ENCODE assay signal across 1 cellular context in the genomic region with DNA sequence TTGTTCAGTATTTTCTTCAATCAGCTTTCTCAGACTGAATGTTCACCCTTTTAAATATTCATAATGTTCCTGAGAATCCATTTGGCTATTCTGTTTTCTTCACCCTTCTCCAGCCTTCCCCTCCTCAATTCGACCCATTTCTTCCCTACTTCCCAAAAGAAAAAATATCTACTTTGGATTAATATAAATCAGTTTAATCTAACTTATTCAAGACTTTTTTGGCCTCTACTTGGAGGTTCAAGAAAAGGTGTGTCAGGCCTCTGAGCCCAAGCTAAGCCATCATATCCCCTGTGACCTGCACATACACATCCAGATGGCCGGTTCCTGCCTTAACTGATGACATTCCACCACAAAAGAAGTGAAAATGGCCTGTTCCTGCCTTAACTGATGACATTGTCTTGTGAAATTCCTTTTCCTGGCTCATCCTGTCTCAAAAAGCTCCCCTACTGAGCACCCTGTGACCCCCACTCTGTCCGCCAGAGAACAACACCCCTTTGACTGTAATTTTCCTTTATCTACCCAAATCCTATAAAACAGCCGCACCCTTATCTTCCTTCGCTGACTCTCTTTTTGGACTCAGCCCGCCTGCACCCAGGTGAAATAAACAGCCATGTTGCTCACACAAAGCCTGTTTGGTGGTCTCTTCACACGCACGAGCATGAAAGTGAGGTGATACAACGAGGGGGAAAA.
TF ChIP-seq lines count a peak whose summit lies in the region.
"Not testable (repeated sequence)": the region's sequence is repeated elsewhere in the genome, so short reads cannot be mapped to it uniquely, and the experiment has no call there.

No MANE protein-coding gene starts in this region.

TF ChIP-seq in K562, 482 proteins besides CTCF, POLR2A, EP300 and RAD21:
- TF ChIP-seq CXXC5 (CRISPR knock-in tag; IDR thresholded peaks at IDR 0.05): 0 out of 2 replicates have a peak, but pooled peaks have one; percentile 32
- peak; percentile 57 for TF ChIP-seq CBFA2T3 (IDR thresholded peaks at IDR 0.05)
- TF ChIP-seq SMARCA4 (IDR thresholded peaks at IDR 0.05): peak; percentile 66; the same call in 1 of the 2 replicates
- TF ChIP-seq ARID1B (IDR thresholded peaks at IDR 0.05): peak; percentile 74
- 0 out of 4 replicates have a peak, but pooled peaks of 1 of the 2 experiments have one; percentile 6 for TF ChIP-seq KDM1A (IDR thresholded peaks at IDR 0.05)
- TF ChIP-seq SMAD4 (CRISPR knock-in tag; conservative IDR thresholded peaks at IDR 0.05): 0 out of 2 replicates have a peak, but pooled peaks have one; percentile 21
- 0 out of 2 replicates have a peak, but pooled peaks have one; percentile 12 for TF ChIP-seq TOE1 (IDR thresholded peaks at IDR 0.05; ENCODE audit: borderline replicate concordance)
- not testable (repeated sequence) for TF ChIP-seq TOE1 (CRISPR knock-in tag; IDR thresholded peaks at IDR 0.05; ENCODE audit: borderline replicate concordance, low read depth)
- TF ChIP-seq GATAD2A (IDR thresholded peaks at IDR 0.05): 0 out of 2 replicates have a peak, but pooled peaks have one; percentile 67
- TF ChIP-seq SOX6 (IDR thresholded peaks at IDR 0.05): peak; percentile 15; the same call in 1 of the 2 replicates
- peak; percentile 69; the same call in 1 of the 2 replicates for TF ChIP-seq SMARCE1 (IDR thresholded peaks at IDR 0.05)
- TF ChIP-seq DPF2 (IDR thresholded peaks at IDR 0.05): peak; percentile 72
